Comparison of ENCODE assay signal across 8 cellular contexts in genomic region chr9:3527653-3527960, GRCh38. TPM values are rescaled to one million over a fixed set of nuclear protein-coding genes. Genes with fewer than 3 reads are reported as not detected.
DNase-seq lines count a peak whose midpoint lies in the region; ATAC-seq, FAIRE-seq and TF ChIP-seq lines count a peak whose summit lies in the region.

No MANE protein-coding gene starts in this region.

- TF ChIP-seq POLR2A in HepG2 (IDR thresholded peaks at IDR 0.05; ENCODE audit: insufficient read depth in 1 of 2, low read depth in 2 of 2, low read length in 2 of 2), result peak; percentile 22 to 43; a peak in 1 of 4 replicates
- no peak for TF ChIP-seq POLR2A in tibial nerve (IDR thresholded peaks at IDR 0.05)
- no peak for TF ChIP-seq POLR2A in GM18505 (IDR thresholded peaks at IDR 0.05; ENCODE audit: borderline replicate concordance, extremely low read depth, insufficient read depth, insufficient read length)

- H2AFZ ChIP-seq in HepG2 (ENCODE audit: low read length), result no peak overlapping the region

- no peak for FAIRE-seq in HepG2 (lab: Jason Lieb, UNC)

- peaks cover 10% of the 10 kb centered on the region for H3K36me3 Mint-ChIP-seq in activated T-helper 1 cell treated with anti-CD3 and anti-CD28 coated beads, Interleukin-12 subunit alpha, Interleukin-12 subunit beta, Interleukin-2, Interleukin-4 antibody, amounts not matched to agents 30 ng/mL and 10 ng/mL and 1 ng/mL, durations not matched to agents 14 hours and 24 hours and 36 hours (ENCODE audit: low read depth)

- in situ Hi-C loops in HepG2 (cut with HindIII; ENCODE audit: extremely low pct_ligation_motif_present, low pct_unique_long_range_greater_than_20kb), result no loop called here

- H3K27ac ChIP-seq in right atrium auricular region (peak overlapping the region; percentile 100), HepG2 (ENCODE audit: extremely low read length, insufficient read depth, low read length) (peak overlapping the region; percentile 100), tibial nerve (peak overlapping the region; percentile 99 to 100 (median 99))

- H3K9ac ChIP-seq in HepG2 (ENCODE audit: insufficient read depth, low read depth, low read length), result peak overlapping the region; percentile 100

- BruUV-seq in HepG2 (replicated peaks; lab: Mats Ljungman, UMichigan), result no TSS peak

- no peaks in the 10 kb centered on the region for H4K20me1 ChIP-seq in HepG2 (ENCODE audit: insufficient read depth, low read length)

- peaks cover 2% of the 10 kb centered on the region for H3K27me3 Mint-ChIP-seq in activated T-helper 1 cell treated with anti-CD3 and anti-CD28 coated beads, Interleukin-12 subunit alpha, Interleukin-12 subunit beta, Interleukin-2, Interleukin-4 antibody, amounts not matched to agents 30 ng/mL and 10 ng/mL and 1 ng/mL, durations not matched to agents 14 hours and 24 hours and 36 hours (ENCODE audit: insufficient read depth)

- TF ChIP-seq CTCF in right atrium auricular region (IDR thresholded peaks at IDR 0.05), result no peak
- no peak for TF ChIP-seq CTCF in HepG2 (CRISPR knock-in tag; IDR thresholded peaks at IDR 0.05)
- no peak for TF ChIP-seq CTCF in tibial nerve (IDR thresholded peaks at IDR 0.05)

- peaks cover 59% of the 10 kb centered on the region for H3K4me1 Mint-ChIP-seq in activated T-helper 1 cell treated with anti-CD3 and anti-CD28 coated beads, Interleukin-12 subunit alpha, Interleukin-12 subunit beta, Interleukin-2, Interleukin-4 antibody, amounts not matched to agents 30 ng/mL and 10 ng/mL and 1 ng/mL, durations not matched to agents 14 hours and 24 hours and 36 hours (ENCODE audit: low read depth)

- TF ChIP-seq EP300 in HepG2 (IDR thresholded peaks at IDR 0.05; ENCODE audit: low read depth in 2 of 2, low read length in 2 of 2) (no peak), HepG2 (CRISPR knock-in tag; IDR thresholded peaks at IDR 0.05; ENCODE audit: borderline replicate concordance) (no peak), tibial nerve (IDR thresholded peaks at IDR 0.05) (no peak)

- H3K4me1 ChIP-seq in right atrium auricular region (peaks cover 0 to 30% of the 10 kb centered on the region in 2 donors), HepG2 (ENCODE audit: insufficient read depth, low read length) (peaks cover 42% of the 10 kb centered on the region), tibial nerve (peaks cover 0 to 43% (median 15%) of the 10 kb centered on the region in 4 donors)

- CTCF ChIA-PET in HepG2 (lab: Yijun Ruan, JAX; ENCODE audit: low intra/inter-chr PET ratio, low total read pairs), result no interaction called here

- H3K36me3 ChIP-seq in right atrium auricular region (no peaks in the 10 kb centered on the region), HepG2 (replicated peaks in 1 of 2; ENCODE audit: control insufficient read depth in 1 of 2, insufficient read depth in 2 of 2, low read length in 2 of 2) (0 out of 5 replicates have a peak, but pooled peaks cover 0 to 4% of the 10 kb centered on the region in 2 experiments), tibial nerve (peaks cover 0 to 7% (median 0%) of the 10 kb centered on the region in 3 donors)

- no peaks in the 10 kb centered on the region for H3K27me3 ChIP-seq in right atrium auricular region
- H3K27me3 ChIP-seq in HepG2 (ENCODE audit: control insufficient read depth in 1 of 2, insufficient read depth in 2 of 2, low read length in 2 of 2), result no peaks in the 10 kb centered on the region; a peak in 1 of 5 replicates
- no peaks in the 10 kb centered on the region for H3K27me3 ChIP-seq in tibial nerve

- H3K4me2 ChIP-seq in HepG2 (ENCODE audit: low read depth, low read length), result peak overlapping the region; percentile 86

- ATAC-seq in left cardiac atrium (no peak), HepG2 (no peak), GM18505 (IDR thresholded peaks at IDR 0.05; ENCODE audit: unreplicated experiment) (no peak), GM19455 (IDR thresholded peaks at IDR 0.05; ENCODE audit: unreplicated experiment) (no peak)

- H3K4me3 ChIP-seq in right atrium auricular region, result peak overlapping the region; percentile 85 to 94
- H3K4me3 ChIP-seq in HepG2 (replicated peaks in 1 of 3; ENCODE audit: insufficient read depth in 1 of 3, low read depth in 2 of 3, low read length in 3 of 3), result peak overlapping the region; percentile 72 to 99 (median 77); a peak in 5 of 6 replicates
- H3K4me3 ChIP-seq in tibial nerve, result peak overlapping the region; percentile 49 to 93 (median 91)

- peak overlapping the region; percentile 99 for H3K27ac Mint-ChIP-seq in activated T-helper 1 cell treated with anti-CD3 and anti-CD28 coated beads, Interleukin-12 subunit alpha, Interleukin-12 subunit beta, Interleukin-2, Interleukin-4 antibody, amounts not matched to agents 30 ng/mL and 10 ng/mL and 1 ng/mL, durations not matched to agents 14 hours and 24 hours and 36 hours

- H3K4me3 Mint-ChIP-seq in activated T-helper 1 cell treated with anti-CD3 and anti-CD28 coated beads, Interleukin-12 subunit alpha, Interleukin-12 subunit beta, Interleukin-2, Interleukin-4 antibody, amounts not matched to agents 30 ng/mL and 10 ng/mL and 1 ng/mL, durations not matched to agents 14 hours and 24 hours and 36 hours, result peak overlapping the region; percentile 87

- no peaks in the 10 kb centered on the region for H3K9me3 Mint-ChIP-seq in activated T-helper 1 cell treated with anti-CD3 and anti-CD28 coated beads, Interleukin-12 subunit alpha, Interleukin-12 subunit beta, Interleukin-2, Interleukin-4 antibody, amounts not matched to agents 30 ng/mL and 10 ng/mL and 1 ng/mL, durations not matched to agents 14 hours and 24 hours and 36 hours

- DNase-seq in right atrium auricular region (ENCODE audit: low spot score) (no peak), left cardiac atrium (no peak), HepG2 (ENCODE audit: low spot score) (peak; percentile 3), tibial nerve (ENCODE audit: low spot score in 2 of 2) (no peak), NAMALWA (ENCODE audit: low spot score) (no peak)
- no peak for DNase-seq in activated T-helper 1 cell treated with anti-CD3 and anti-CD28 coated beads, Interleukin-12 subunit alpha, Interleukin-12 subunit beta, Interleukin-2, Interleukin-4 antibody, amounts not matched to agents 30 ng/mL and 10 ng/mL and 1 ng/mL, durations not matched to agents 14 hours and 24 hours and 36 hours (ENCODE audit: low spot score)

- WGBS in HepG2 (ENCODE audit: low lambda C conversion rate), result 7% methylated on average over 3 of the region's 3 CpGs
- 38 to 46% methylated on average over 3 of the region's 3 CpGs for WGBS in tibial nerve, 2 donors

- no peak for TF ChIP-seq RAD21 in HepG2 (CRISPR knock-in tag; IDR thresholded peaks at IDR 0.05)

- H3K9me3 ChIP-seq in right atrium auricular region (no peaks in the 10 kb centered on the region), HepG2 (ENCODE audit: low read length) (no peaks in the 10 kb centered on the region), tibial nerve (no peaks in the 10 kb centered on the region)

- intact Hi-C loops in left cardiac atrium (cut with DNase I), result no loop called here
- intact Hi-C loops in activated T-helper 1 cell treated with anti-CD3 and anti-CD28 coated beads, Interleukin-12 subunit alpha, Interleukin-12 subunit beta, Interleukin-2, Interleukin-4 antibody, amounts not matched to agents 30 ng/mL and 10 ng/mL and 1 ng/mL, durations not matched to agents 14 hours and 24 hours and 36 hours (cut with micrococcal nuclease), result loop anchor here (1.0 to 10.0 kb wide), 10 partner anchors 50 to 1925 kb away; partner anchors contain the start of genes CD274, CDC37L1, JAK2 and RCL1
- intact Hi-C loops in HepG2 (cut with micrococcal nuclease; ENCODE audit: unreplicated experiment), result loop anchor here (5.0 to 10.0 kb wide), 2 partner anchors 777 to 1150 kb away; partner anchors contain the start of genes CDC37L1 and GLIS3

- H3K79me2 ChIP-seq in HepG2 (ENCODE audit: insufficient read depth, low read length), result peaks cover 60% of the 10 kb centered on the region

- POLR2A ChIA-PET in HepG2 (lab: Yijun Ruan, JAX), result interaction anchor here (0.8 to 2.3 kb wide), 5 partner anchors 10 to 683 kb away, joined by 4 to 20 read pairs (median 10); partner anchors contain the start of gene PUM3

TF ChIP-seq in HepG2, 621 proteins besides CTCF, POLR2A, EP300 and RAD21:
- TF ChIP-seq CREB1 (IDR thresholded peaks at IDR 0.05) (no peak), CREB1 (CRISPR knock-in tag; IDR thresholded peaks at IDR 0.05) (0 out of 2 replicates have a peak, but pooled peaks have one; percentile 16), ZNF335 (CRISPR knock-in tag; IDR thresholded peaks at IDR 0.05) (no peak)

RNA-seq across cellular contexts. Expression of gene RFX3, which starts 1.8 kb away (rescaled TPM):
- 1 to 10 TPM; 2.2 to 2.7 TPM for total RNA-seq in right atrium auricular region
- total RNA-seq in left cardiac atrium, result 1 to 10 TPM; 4.2 to 4.6 TPM
- total RNA-seq in activated T-helper 1 cell treated with anti-CD3 and anti-CD28 coated beads, Interleukin-12 subunit alpha, Interleukin-12 subunit beta, Interleukin-2, Interleukin-4 antibody, amounts not matched to agents 30 ng/mL and 10 ng/mL and 1 ng/mL, durations not matched to agents 14 hours and 24 hours and 36 hours, result 11.2 and 11.3 TPM in 2 replicates
- total RNA-seq in HepG2 (2016; rRNA removed; fragmentation: Illumina TruSeq; extraction: Trizol), result 2.7 and 3.0 TPM in 2 replicates
- total RNA-seq in HepG2 (2016; cell fraction: cytosol; rRNA removed; fragmentation: Illumina TruSeq; extraction: Trizol; ENCODE audit: low read depth), result 3.7 and 4.9 TPM in 2 replicates
- 2.4 and 3.2 TPM in 2 replicates for total RNA-seq in HepG2 (2016; cell fraction: insoluble cytoplasmic fraction; rRNA removed; fragmentation: Illumina TruSeq; extraction: Trizol)
- total RNA-seq in HepG2 (2016; cell fraction: membrane; rRNA removed; fragmentation: Illumina TruSeq; extraction: Trizol), result 2.9 and 3.2 TPM in 2 replicates
- total RNA-seq in HepG2 (2016; cell fraction: nucleus; rRNA removed; fragmentation: Illumina TruSeq; extraction: Trizol), result 7.2 and 7.3 TPM in 2 replicates
- 4.7 and 5.3 TPM in 2 replicates for polyA plus RNA-seq in HepG2 (2011; rRNA removed)
- 3.9 and 4.3 TPM in 2 replicates for polyA plus RNA-seq in HepG2 (2011; cell fraction: cytosol; rRNA removed)
- polyA plus RNA-seq in HepG2 (2011; cell fraction: nucleus; rRNA removed), result 12.9 and 16.8 TPM in 2 replicates
- 4.7 and 5.2 TPM in 2 replicates for polyA plus RNA-seq in HepG2 (2012)
- 0.20 and 0.32 TPM in 2 replicates for polyA plus RNA-seq in HepG2 (2016; cell fraction: cytosol; fragmentation: Illumina TruSeq; extraction: Trizol; ENCODE audit: low read depth)
- polyA plus RNA-seq in HepG2 (2016; cell fraction: insoluble cytoplasmic fraction; fragmentation: Illumina TruSeq; extraction: Trizol; ENCODE audit: low read depth), result 1.9 and 2.4 TPM in 2 replicates
- 0.43 and 0.62 TPM in 2 replicates for polyA plus RNA-seq in HepG2 (2016; cell fraction: membrane; fragmentation: Illumina TruSeq; extraction: Trizol; ENCODE audit: low read depth)
- 6.5 and 6.8 TPM in 2 replicates for polyA plus RNA-seq in HepG2 (2016; cell fraction: nucleus; fragmentation: Illumina TruSeq; extraction: Trizol; ENCODE audit: insufficient read depth, low read depth)
- 42.7 and 89.6 TPM in 2 replicates for polyA minus RNA-seq in HepG2 (2011; rRNA and poly(A)+ RNA removed; ENCODE audit: low replicate concordance)
- polyA minus RNA-seq in HepG2 (2011; cell fraction: cytosol; rRNA and poly(A)+ RNA removed), result 8.6 and 15.4 TPM in 2 replicates
- 59.9 and 64.2 TPM in 2 replicates for polyA minus RNA-seq in HepG2 (2011; cell fraction: nucleus; rRNA and poly(A)+ RNA removed)
- total RNA-seq in tibial nerve, result 10 to 100 TPM; 10.9 to 20.8 (median 13.7) TPM

Comparison
In these comparisons a context has a peak if more than half of its experiments do, and no peak if none do; other contexts are left out.
1. POLR2A ChIP-seq: peak in HepG2 (2 of 2); none in tibial nerve (0 of 2) and GM18505 (single experiment).
2. intact Hi-C loops: an anchor here in activated T-helper 1 cell treated with anti-CD3 and anti-CD28 coated beads, Interleukin-12 subunit alpha, Interleukin-12 subunit beta, Interleukin-2, Interleukin-4 antibody, amounts not matched to agents 30 ng/mL and 10 ng/mL and 1 ng/mL, durations not matched to agents 14 hours and 24 hours and 36 hours (1.0 to 10.0 kb wide) and HepG2 (5.0 to 10.0 kb wide); none called in left cardiac atrium.
3. Peak in every context shown above with its lines, with median percentiles within 50 percentile points of each other: H3K27ac ChIP-seq and H3K4me3 ChIP-seq.